ENCODE assay signal across 12 cellular contexts in genomic region chr7:112986256-112987031, GRCh38.
DNase-seq lines count a peak whose midpoint lies in the region; ATAC-seq and TF ChIP-seq lines count a peak whose summit lies in the region.
"Had no signal": no experiment of that assay in that cellular context is flagged by ENCODE, and none has a peak within 500 bp of the region (broad histone marks: within the 10 kb centered on the region; RNA-seq: fewer than 3 reads in every experiment).

No MANE protein-coding gene starts in this region.

- peaks cover 0 to 17% (median 14%) of the 10 kb centered on the region in 4 donors for H3K4me1 ChIP-seq in sigmoid colon
- H3K4me1 ChIP-seq: gastrocnemius medialis, Peyer's patch had no signal

- no peaks in the 10 kb centered on the region for H3K9me3 ChIP-seq in sigmoid colon
- H3K9me3 ChIP-seq: gastrocnemius medialis, Peyer's patch had no signal

- H3K4me3 ChIP-seq in sigmoid colon (no peak overlapping the region), coronary artery (no peak overlapping the region)
- H3K4me3 ChIP-seq: gastrocnemius medialis, Peyer's patch, skin epidermis had no signal

- TF ChIP-seq POLR2A in sigmoid colon (IDR thresholded peaks at IDR 0.05), result no peak

- peak; percentile 24 for DNase-seq in GM04504 (ENCODE audit: low read depth)
- peak; percentile 31 for DNase-seq in OCI-M1 (lab: John Stamatoyannopoulos, UW)
- DNase-seq in fibroblast of peridontal ligament (ENCODE audit: extremely low read depth), result peak; percentile 85
- DNase-seq in sigmoid colon, result no peak
- no peak for DNase-seq in activated CD4-positive, CD25-positive, alpha-beta regulatory T cell treated with anti-CD3 and anti-CD28 coated beads, Interleukin-2, amount 50 U/mL, for 72 hours
- no peak for DNase-seq in coronary artery (ENCODE audit: low spot score)
- DNase-seq: DMS53, gastrocnemius medialis, Peyer's patch had no signal

- TF ChIP-seq EP300 in sigmoid colon (IDR thresholded peaks at IDR 0.05), result no peak

- no peak for TF ChIP-seq CTCF in sigmoid colon (IDR thresholded peaks at IDR 0.05)
- no peak for TF ChIP-seq CTCF in coronary artery (IDR thresholded peaks at IDR 0.05)

- no peaks in the 10 kb centered on the region for H3K27me3 ChIP-seq in sigmoid colon
- H3K27me3 ChIP-seq: gastrocnemius medialis, Peyer's patch had no signal

- H3K36me3 ChIP-seq in sigmoid colon, result no peaks in the 10 kb centered on the region
- H3K36me3 ChIP-seq: gastrocnemius medialis, Peyer's patch had no signal

- ATAC-seq in HG03280 (IDR thresholded peaks at IDR 0.05; ENCODE audit: unreplicated experiment), result no peak
- no peak for ATAC-seq in HG03135 (IDR thresholded peaks at IDR 0.05; ENCODE audit: unreplicated experiment)
- ATAC-seq: gastrocnemius medialis had no signal

- peak overlapping the region in 3 of 4 donors; percentile 57 to 61 (median 57) for H3K27ac ChIP-seq in sigmoid colon
- peak overlapping the region in 1 of 2 donors; percentile 64 for H3K27ac ChIP-seq in coronary artery
- H3K27ac ChIP-seq: gastrocnemius medialis, Peyer's patch had no signal

- WGBS in sigmoid colon, 2 donors, result 55 to 70% methylated on average over 3 of the region's 3 CpGs

- intact Hi-C loops in sigmoid colon (cut with DNase I), result loop anchor here (5.0 kb wide), 2 partner anchors 44 to 194 kb away; partner anchors contain the start of gene TMEM168

Comparison
In these comparisons a context has a peak if more than half of its experiments do, and no peak if none do; other contexts are left out.
1. DNase-seq: peak in GM04504 (single experiment), OCI-M1 (single experiment) and fibroblast of peridontal ligament (single experiment); none in sigmoid colon (single experiment), activated CD4-positive, CD25-positive, alpha-beta regulatory T cell treated with anti-CD3 and anti-CD28 coated beads, Interleukin-2, amount 50 U/mL, for 72 hours (single experiment) and coronary artery (single experiment).